Comparison of ENCODE assay signal across 1 cellular context in genomic region chr17:56594528-56595418, GRCh38.
TF ChIP-seq lines count a peak whose summit lies in the region.

No MANE protein-coding gene starts in this region.

TF ChIP-seq in HEK293, 187 proteins besides CTCF, POLR2A, EP300 and RAD21 (continued from another document):
- no peak for TF ChIP-seq PRDM2 (tag by site-specific recombination; IDR thresholded peaks at IDR 0.05; ENCODE audit: borderline replicate concordance)
- no peak for TF ChIP-seq ZNF133 (tag by site-specific recombination; IDR thresholded peaks at IDR 0.05)
- TF ChIP-seq ZNF335 (tag by site-specific recombination; conservative IDR thresholded peaks at IDR 0.05), result peak; percentile 76
- TF ChIP-seq ZSCAN4 (tag by site-specific recombination; IDR thresholded peaks at IDR 0.05), result 0 out of 2 replicates have a peak, but pooled peaks have one; percentile 10
- no peak for TF ChIP-seq WT1 (tag by site-specific recombination; IDR thresholded peaks at IDR 0.05)
- TF ChIP-seq ZNF366 (tag by site-specific recombination; conservative IDR thresholded peaks at IDR 0.05), result 0 out of 2 replicates have a peak, but pooled peaks have one; percentile 11
- TF ChIP-seq ZNF16 (tag by site-specific recombination; IDR thresholded peaks at IDR 0.05; ENCODE audit: low read depth), result no peak
- TF ChIP-seq ZNF121 (tag by site-specific recombination; IDR thresholded peaks at IDR 0.05), result no peak
- 0 out of 2 replicates have a peak, but pooled peaks have one; percentile 28 for TF ChIP-seq ZXDB (tag by site-specific recombination; IDR thresholded peaks at IDR 0.05)
- peak; percentile 79 for TF ChIP-seq HIC1 (tag by site-specific recombination; IDR thresholded peaks at IDR 0.05)
- peak; percentile 70 for TF ChIP-seq ZNF398 (tag by site-specific recombination; IDR thresholded peaks at IDR 0.05)
- TF ChIP-seq ZSCAN30 (tag by site-specific recombination; IDR thresholded peaks at IDR 0.05), result no peak
- peak; percentile 72 for TF ChIP-seq ZBTB20 (tag by site-specific recombination; IDR thresholded peaks at IDR 0.05)
- TF ChIP-seq ZNF2 (tag by site-specific recombination; IDR thresholded peaks at IDR 0.05), result no peak; the same call in 1 of the 2 replicates
- peak; percentile 54; the same call in 1 of the 2 replicates for TF ChIP-seq GLIS2 (tag by site-specific recombination; IDR thresholded peaks at IDR 0.05)
- TF ChIP-seq ZBTB10 (tag by site-specific recombination; IDR thresholded peaks at IDR 0.05), result peak; percentile 48; the same call in 1 of the 2 replicates
- TF ChIP-seq ZEB2 (tag by site-specific recombination; IDR thresholded peaks at IDR 0.05), result peak; percentile 55
- TF ChIP-seq ZNF18 (tag by site-specific recombination; IDR thresholded peaks at IDR 0.05), result no peak
- no peak for TF ChIP-seq ZNF324 (tag by site-specific recombination; IDR thresholded peaks at IDR 0.05)
- TF ChIP-seq GLIS1 (tag by site-specific recombination; IDR thresholded peaks at IDR 0.05), result peak; percentile 52
- no peak for TF ChIP-seq MYNN (tag by site-specific recombination; IDR thresholded peaks at IDR 0.05; ENCODE audit: borderline replicate concordance)
- TF ChIP-seq BCL11B (tag by site-specific recombination; IDR thresholded peaks at IDR 0.05; ENCODE audit: low read depth), result peak; percentile 48; the same call in 1 of the 2 replicates
- TF ChIP-seq ZNF426 (tag by site-specific recombination; IDR thresholded peaks at IDR 0.05), result no peak
- TF ChIP-seq RBAK (tag by site-specific recombination; IDR thresholded peaks at IDR 0.05), result no peak
- peak; percentile 63 for TF ChIP-seq ZBTB17 (tag by site-specific recombination; IDR thresholded peaks at IDR 0.05)
- no peak for TF ChIP-seq ZNF521 (tag by site-specific recombination; IDR thresholded peaks at IDR 0.05)
- TF ChIP-seq ZNF26 (tag by site-specific recombination; IDR thresholded peaks at IDR 0.05), result no peak
- TF ChIP-seq ZNF266 (tag by site-specific recombination; IDR thresholded peaks at IDR 0.05; ENCODE audit: low read depth), result no peak
- TF ChIP-seq ZNF214 (tag by site-specific recombination; IDR thresholded peaks at IDR 0.05; ENCODE audit: borderline replicate concordance), result no peak
- peak; percentile 98 for TF ChIP-seq ZNF777 (tag by site-specific recombination; IDR thresholded peaks at IDR 0.05; ENCODE audit: borderline replicate concordance)
- no peak for TF ChIP-seq ZSCAN16 (tag by site-specific recombination; IDR thresholded peaks at IDR 0.05)
- TF ChIP-seq BCL11A (tag by site-specific recombination; IDR thresholded peaks at IDR 0.05; ENCODE audit: low read depth), result 0 out of 2 replicates have a peak, but pooled peaks have one; percentile 20
